Comparison of ENCODE assay signal across 13 cellular contexts in the genomic region with DNA sequence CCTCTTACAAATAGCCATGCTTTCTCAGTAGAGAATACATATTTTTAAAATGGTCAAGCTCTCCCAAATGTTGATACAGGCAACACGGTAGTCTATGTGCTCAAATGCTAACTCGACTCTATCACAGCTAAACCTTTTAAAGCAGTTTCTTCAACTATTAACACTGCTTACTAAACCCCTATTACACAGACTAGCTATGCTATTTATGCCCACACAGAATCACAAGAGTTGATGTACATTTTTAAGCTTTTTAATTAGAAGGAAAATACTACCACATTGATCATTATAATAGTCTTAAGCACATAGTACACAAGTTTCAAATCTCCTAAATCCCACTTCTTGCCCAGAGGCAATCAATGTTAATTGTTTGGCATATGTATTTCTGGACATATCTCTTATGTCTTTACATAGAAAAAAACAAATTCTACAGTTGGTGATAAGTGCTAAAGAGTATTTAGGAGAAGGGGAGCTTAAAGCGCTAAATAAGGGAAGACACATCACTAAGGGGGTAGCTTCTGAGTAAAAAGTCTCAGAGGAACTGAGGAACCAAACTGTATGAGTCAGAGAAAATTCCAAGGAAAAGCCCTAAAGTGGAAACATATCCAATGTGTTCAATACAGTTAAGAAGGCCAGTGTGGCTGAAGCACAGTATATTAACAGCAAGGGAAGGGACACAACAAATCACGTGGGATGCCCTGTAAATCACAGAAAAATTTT. TPM values are rescaled to one million over a fixed set of nuclear protein-coding genes. Genes with fewer than 3 reads are reported as not detected.
DNase-seq lines count a peak whose midpoint lies in the region; ATAC-seq and TF ChIP-seq lines count a peak whose summit lies in the region.
"Had no signal": no experiment of that assay in that cellular context is flagged by ENCODE, and none has a peak within 500 bp of the region (broad histone marks: within the 10 kb centered on the region; RNA-seq: fewer than 3 reads in every experiment).

No MANE protein-coding gene starts in this region.

- intact Hi-C loops in spleen (cut with DNase I; ENCODE audit: low total_unique reads) = no loop called here

- H3K79me2 ChIP-seq in DND-41 (ENCODE audit: insufficient read depth, low read length) (peaks cover 99% of the 10 kb centered on the region), neural progenitor cell (ENCODE audit: low read depth) (peaks cover 100% of the 10 kb centered on the region)

- H3K4me3 Mint-ChIP-seq in IgD-negative memory B cell = peak overlapping the region in 3 of 4 donors; percentile 17 to 80 (median 49)
- H3K4me3 Mint-ChIP-seq in brain = peak overlapping the region in 2 of 5 experiments; percentile 32 to 43
- H3K4me3 Mint-ChIP-seq in neural progenitor cell = no peak overlapping the region

- peaks cover 90% of the 10 kb centered on the region for H4K20me1 ChIP-seq in DND-41 (ENCODE audit: insufficient read depth, low read length)
- peaks cover 100% of the 10 kb centered on the region for H4K20me1 ChIP-seq in neural progenitor cell (ENCODE audit: low read depth)

- H3K27ac Mint-ChIP-seq in IgD-negative memory B cell (peak overlapping the region; percentile 2 to 75 (median 74)), brain (peak overlapping the region in 4 of 5 experiments; percentile 11 to 86 (median 32)), neural progenitor cell (no peak overlapping the region)

- TF ChIP-seq POLR2A in spleen (IDR thresholded peaks at IDR 0.05) = no peak

- H3F3A ChIP-seq in neural progenitor cell (ENCODE audit: low read depth) = peaks cover 82% of the 10 kb centered on the region

- TF ChIP-seq CTCF in DND-41 (IDR thresholded peaks at IDR 0.05; ENCODE audit: borderline replicate concordance, extremely low read depth, low read length, poor library complexity, severe bottlenecking) = no peak
- no peak for TF ChIP-seq CTCF in brain (conservative IDR thresholded peaks at IDR 0.05)
- no peak for TF ChIP-seq CTCF in neural progenitor cell (IDR thresholded peaks at IDR 0.05)
- TF ChIP-seq CTCF in spleen (IDR thresholded peaks at IDR 0.05 in 8 of 11, conservative IDR thresholded peaks at IDR 0.05 in 3 of 11) = no peak

- peaks cover 39 to 55% (median 49%) of the 10 kb centered on the region in 3 donors for H3K4me1 Mint-ChIP-seq in IgD-negative memory B cell
- peaks cover 55% of the 10 kb centered on the region for H3K4me1 Mint-ChIP-seq in brain
- peaks cover 29% of the 10 kb centered on the region for H3K4me1 Mint-ChIP-seq in neural progenitor cell

- H3K9me3 Mint-ChIP-seq in IgD-negative memory B cell (no peaks in the 10 kb centered on the region), brain (peaks cover 0 to 10% (median 4%) of the 10 kb centered on the region in 5 experiments), neural progenitor cell (peaks cover 4% of the 10 kb centered on the region)

- no peak overlapping the region for H3K27ac ChIP-seq in DND-41 (ENCODE audit: low read length)
- peak overlapping the region; percentile 34 for H3K27ac ChIP-seq in neural progenitor cell
- H3K27ac ChIP-seq in spleen = peak overlapping the region in 3 of 8 donors; percentile 2 to 45 (median 43)
- H3K27ac ChIP-seq: gastroesophageal sphincter, tibial artery had no signal

- no peaks in the 10 kb centered on the region for H3K9me3 ChIP-seq in DND-41 (ENCODE audit: insufficient read depth, low read length, severe bottlenecking)
- no peaks in the 10 kb centered on the region for H3K9me3 ChIP-seq in neural progenitor cell (ENCODE audit: low read depth)
- H3K9me3 ChIP-seq in spleen = no peaks in the 10 kb centered on the region
- H3K9me3 ChIP-seq: ascending aorta, gastroesophageal sphincter, tibial artery had no signal

- peaks cover 36% of the 10 kb centered on the region for H3K4me1 ChIP-seq in DND-41 (ENCODE audit: insufficient read depth, low read length)
- peaks cover 28% of the 10 kb centered on the region for H3K4me1 ChIP-seq in neural progenitor cell
- H3K4me1 ChIP-seq in spleen = peaks cover 46 to 100% (median 84%) of the 10 kb centered on the region in 6 donors

- H3K36me3 Mint-ChIP-seq in IgD-negative memory B cell (peaks cover 10% of the 10 kb centered on the region), brain (peaks cover 98% of the 10 kb centered on the region), neural progenitor cell (peaks cover 53% of the 10 kb centered on the region)

- H3K27me3 Mint-ChIP-seq in IgD-negative memory B cell (no peaks in the 10 kb centered on the region), brain (no peaks in the 10 kb centered on the region), neural progenitor cell (ENCODE audit: insufficient read depth, low read depth) (peaks cover under 1% of the 10 kb centered on the region)

- H2AFZ ChIP-seq in DND-41 (ENCODE audit: low read depth, low read length) (no peak overlapping the region), neural progenitor cell (replicated peaks) (no peak overlapping the region)

- DNase-seq in DND-41 (no peak), neural progenitor cell (ENCODE audit: low spot score) (no peak), GM19240 (ENCODE audit: insufficient read length, low spot score) (no peak), spleen (no peak)
- DNase-seq in effector CD8-positive, alpha-beta T cell (lab: John Stamatoyannopoulos, UW) = no peak
- DNase-seq: mesendoderm, tibial artery had no signal

- peak overlapping the region; percentile 12; the same call in 1 of the 2 replicates for H3K4me2 ChIP-seq in DND-41 (ENCODE audit: insufficient read depth, low read length)
- peak overlapping the region; percentile 2 for H3K4me2 ChIP-seq in neural progenitor cell

- H3K4me3 ChIP-seq in DND-41 (ENCODE audit: low read depth in 1 of 2, low read length in 2 of 2) = no peak overlapping the region
- H3K4me3 ChIP-seq in neural progenitor cell = no peak overlapping the region
- H3K4me3 ChIP-seq in spleen = peak overlapping the region in 1 of 8 donors; percentile 26
- H3K4me3 ChIP-seq: ascending aorta, gastroesophageal sphincter, tibial artery had no signal

- H3K9ac ChIP-seq in DND-41 (ENCODE audit: low read depth, low read length) (no peak overlapping the region), neural progenitor cell (no peak overlapping the region)

- WGBS in spleen, 5 donors = 58 to 75% (median 63%) methylated on average over 4 of the region's 4 CpGs

- H3K36me3 ChIP-seq in DND-41 (ENCODE audit: insufficient read depth, low read length) (peaks cover 95% of the 10 kb centered on the region), neural progenitor cell (peaks cover 30% of the 10 kb centered on the region), spleen (peaks cover 0 to 100% (median 60%) of the 10 kb centered on the region in 6 donors)

- ATAC-seq in DND-41 (ENCODE audit: insufficient read depth, low read depth) (no peak), GM19023 (IDR thresholded peaks at IDR 0.05; ENCODE audit: unreplicated experiment) (no peak)
- ATAC-seq: gastroesophageal sphincter had no signal

- H3K27me3 ChIP-seq in DND-41 (ENCODE audit: insufficient read depth, low read length, poor library complexity) (no peaks in the 10 kb centered on the region), neural progenitor cell (no peaks in the 10 kb centered on the region), spleen (replicated peaks in 1 of 7) (no peaks in the 10 kb centered on the region)
- H3K27me3 ChIP-seq: ascending aorta, gastroesophageal sphincter, tibial artery had no signal

RNA-seq across cellular contexts. Expression of a gene that starts 13.7 kb away (rescaled TPM):
- polyA plus RNA-seq in IgD-negative memory B cell (741 TPM), brain (ENCODE audit: insufficient read depth, low read depth, low replicate concordance) (735 TPM), spleen (100 to 1,000 TPM; 497 to 824 (median 677) TPM)
- total RNA-seq in neural progenitor cell (ENCODE audit: low replicate concordance) (1,681 and 1,872 TPM in 2 replicates), spleen (100 to 1,000 TPM; 374 to 648 (median 506) TPM)

RNA-seq across cellular contexts. Expression of a gene that starts 24.3 kb away (rescaled TPM):
- polyA plus RNA-seq in IgD-negative memory B cell = 0.14 TPM
- not detected for polyA plus RNA-seq in brain (ENCODE audit: insufficient read depth, low read depth, low replicate concordance)
- total RNA-seq in neural progenitor cell (ENCODE audit: low replicate concordance) = 0.47 and 3.4 TPM in 2 replicates
- 1 to 10 TPM in 3 of 7 donors, under 1 TPM in 4; 0.33 to 4.0 (median 0.87) TPM for total RNA-seq in spleen
- polyA plus RNA-seq in spleen = 1 to 10 TPM in 1 of 3 donors, under 1 TPM in 2; 0.46 to 1.3 (median 0.61) TPM
- total RNA-seq: ascending aorta, M059J had no signal
